8 cellular contexts compared by ENCODE assay signal in genomic region chr14:69696633-69697557, GRCh38.
DNase-seq lines count a peak whose midpoint lies in the region; ATAC-seq and TF ChIP-seq lines count a peak whose summit lies in the region.

No MANE protein-coding gene starts in this region.

- peak overlapping the region; percentile 54 for H3K4me2 ChIP-seq in smooth muscle cell

- H3K36me3 ChIP-seq in Peyer's patch (no peaks in the 10 kb centered on the region), endodermal cell (ENCODE audit: control insufficient read depth, insufficient read depth, low read length) (no peaks in the 10 kb centered on the region), smooth muscle cell (ENCODE audit: low read depth) (no peaks in the 10 kb centered on the region)

- TF ChIP-seq CTCF in Peyer's patch (IDR thresholded peaks at IDR 0.05) (no peak), endodermal cell (conservative IDR thresholded peaks at IDR 0.05) (no peak), smooth muscle cell (IDR thresholded peaks at IDR 0.05; ENCODE audit: borderline replicate concordance, insufficient read depth, poor library complexity, severe bottlenecking) (no peak)

- H4K20me1 ChIP-seq in smooth muscle cell (ENCODE audit: low read depth): peaks cover 100% of the 10 kb centered on the region

- H3K9ac ChIP-seq in endodermal cell (ENCODE audit: extremely low read depth, low read length, poor library complexity, severe bottlenecking) (no peak overlapping the region), smooth muscle cell (ENCODE audit: low read depth) (no peak overlapping the region)

- H3K4me3 ChIP-seq in Peyer's patch (no peak overlapping the region), endodermal cell (ENCODE audit: low read length) (no peak overlapping the region), smooth muscle cell (no peak overlapping the region)

- peak overlapping the region; percentile 52 for H3K27ac Mint-ChIP-seq in endodermal cell

- H3K4me1 ChIP-seq in Peyer's patch (peaks cover 15 to 72% (median 33%) of the 10 kb centered on the region in 4 donors), endodermal cell (ENCODE audit: control insufficient read depth, insufficient read depth, low read length) (peaks cover 18% of the 10 kb centered on the region), smooth muscle cell (ENCODE audit: low read depth) (peaks cover 42% of the 10 kb centered on the region)

- H3K36me3 Mint-ChIP-seq in endodermal cell (ENCODE audit: low read depth): no peaks in the 10 kb centered on the region

- peaks cover 68% of the 10 kb centered on the region for H3K79me2 ChIP-seq in smooth muscle cell (ENCODE audit: low read depth)

- TF ChIP-seq POLR2A in Peyer's patch (IDR thresholded peaks at IDR 0.05): no peak

- H3K27ac ChIP-seq in Peyer's patch: peak overlapping the region in 3 of 4 donors; percentile 11 to 89 (median 89)
- no peak overlapping the region for H3K27ac ChIP-seq in endodermal cell (ENCODE audit: low read depth, low read length)
- peak overlapping the region; percentile 59 for H3K27ac ChIP-seq in smooth muscle cell (ENCODE audit: low read depth)

- 95 to 100% methylated on average over 3 to 8 of the region's 8 CpGs for WGBS in endodermal cell (ENCODE audit: insufficient coverage in 1 of 2, insufficient read length in 1 of 2), 2 experiments
- WGBS in smooth muscle cell (ENCODE audit: low lambda C conversion rate): 88% methylated on average over 8 of the region's 8 CpGs

- H3K9me3 ChIP-seq in Peyer's patch (no peaks in the 10 kb centered on the region), endodermal cell (ENCODE audit: control insufficient read depth, low read length) (no peaks in the 10 kb centered on the region), smooth muscle cell (replicated peaks; ENCODE audit: low read depth) (no peaks in the 10 kb centered on the region)

- H3K27me3 Mint-ChIP-seq in endodermal cell (ENCODE audit: insufficient read depth): no peaks in the 10 kb centered on the region

- no peak overlapping the region for H2AFZ ChIP-seq in smooth muscle cell (ENCODE audit: low read depth)

- H3K4me1 Mint-ChIP-seq in endodermal cell: peaks cover 68% of the 10 kb centered on the region

- peaks cover 4% of the 10 kb centered on the region for H3F3A ChIP-seq in smooth muscle cell (ENCODE audit: low read depth)

- H3K9me3 Mint-ChIP-seq in endodermal cell: no peaks in the 10 kb centered on the region

- no peak overlapping the region for H3K4me3 Mint-ChIP-seq in endodermal cell

- ATAC-seq in GM21723 (IDR thresholded peaks at IDR 0.05; ENCODE audit: unreplicated experiment): no peak
- no peak for ATAC-seq in HG03354 (IDR thresholded peaks at IDR 0.05; ENCODE audit: poor library complexity, severe bottlenecking, unreplicated experiment)
- ATAC-seq in GM21528 (IDR thresholded peaks at IDR 0.05; ENCODE audit: low FRiP score, unreplicated experiment): no peak

- DNase-seq in NCI-H748 (lab: John Stamatoyannopoulos, UW; ENCODE audit: unreplicated experiment) (peak; percentile 80), NCI-H748 treated with DMSO at 0.1 percent for 48 hours (lab: John Stamatoyannopoulos, UW) (no peak), Peyer's patch (no peak), endodermal cell (no peak), smooth muscle cell (lab: John Stamatoyannopoulos, UW; ENCODE audit: unreplicated experiment) (no peak)

- H3K27me3 ChIP-seq in Peyer's patch (no peaks in the 10 kb centered on the region), endodermal cell (ENCODE audit: control insufficient read depth, insufficient read depth, low read length, poor library complexity, severe bottlenecking) (no peaks in the 10 kb centered on the region), smooth muscle cell (ENCODE audit: low read depth) (no peaks in the 10 kb centered on the region)
